17 cellular contexts compared by ENCODE assay signal in genomic region chr5:35308391-35308790, GRCh38.
DNase-seq lines count a peak whose midpoint lies in the region; ATAC-seq, FAIRE-seq and TF ChIP-seq lines count a peak whose summit lies in the region.
"Had no signal": no experiment of that assay in that cellular context is flagged by ENCODE, and none has a peak within 500 bp of the region (broad histone marks: within the 10 kb centered on the region; RNA-seq: fewer than 3 reads in every experiment).

No MANE protein-coding gene starts in this region.

- H3K4me3 ChIP-seq in neuron (ENCODE audit: low read length) (no peak overlapping the region), Peyer's patch (no peak overlapping the region)
- H3K4me3 ChIP-seq: GM23248 had no signal

- H3K4me1 ChIP-seq in neuron (ENCODE audit: insufficient read depth, low read length) (peaks cover 7% of the 10 kb centered on the region), Peyer's patch (no peaks in the 10 kb centered on the region)

- ATAC-seq in HG02759 (IDR thresholded peaks at IDR 0.05; ENCODE audit: unreplicated experiment), result peak; percentile 71
- ATAC-seq: left cardiac atrium; Panc1; stimulated activated effector memory CD8-positive, alpha-beta T cell treated with anti-CD3 and anti-CD28 coated beads, Interleukin-12 subunit alpha, Interleukin-12 subunit beta, amount 100 ng/mL, for 72 hours had no signal

- H3K36me3 ChIP-seq in neuron (ENCODE audit: insufficient read depth, low read length), result no peaks in the 10 kb centered on the region
- H3K36me3 ChIP-seq in Peyer's patch, result no peaks in the 10 kb centered on the region
- H3K36me3 ChIP-seq: neutrophil had no signal

- TF ChIP-seq POLR2A in Peyer's patch (IDR thresholded peaks at IDR 0.05), result no peak

- H3K27ac ChIP-seq in Peyer's patch, result no peak overlapping the region
- H3K27ac ChIP-seq: GM23248, neutrophil had no signal

- TF ChIP-seq CTCF in Peyer's patch (IDR thresholded peaks at IDR 0.05), result no peak

- peak; percentile 23 for FAIRE-seq in GM19239 (lab: Jason Lieb, UNC)

- H2AFZ ChIP-seq in neuron (ENCODE audit: low read depth, low read length), result peak overlapping the region; percentile 6
- H2AFZ ChIP-seq: GM23248 had no signal

- DNase-seq in GM19239 (ENCODE audit: insufficient read length, low spot score) (no peak), NCI-H446 treated with DMSO at 0.1 percent for 48 hours (lab: John Stamatoyannopoulos, UW) (peak; percentile 99), Peyer's patch (no peak), AG08395 (ENCODE audit: low spot score) (no peak), Kasumi-1 (lab: John Stamatoyannopoulos, UW) (no peak)
- DNase-seq in NK-92 treated with Interleukin-12 subunit alpha and Interleukin-12 subunit beta, amount 100 ng/mL, for 24 hours (lab: John Stamatoyannopoulos, UW), result no peak
- DNase-seq: dermis blood vessel endothelial cell, foreskin melanocyte, GM23248, left cardiac atrium, NCI-H1436, T1000 had no signal

- H3K27me3 ChIP-seq in neuron (ENCODE audit: insufficient read depth, low read length) (no peaks in the 10 kb centered on the region), Peyer's patch (no peaks in the 10 kb centered on the region)
- H3K27me3 ChIP-seq: neutrophil had no signal

- H3K9me3 ChIP-seq in neuron (ENCODE audit: low read length) (no peaks in the 10 kb centered on the region), Peyer's patch (no peaks in the 10 kb centered on the region)
- H3K9me3 ChIP-seq: neutrophil had no signal
